11 cellular contexts compared by ENCODE assay signal in the genomic region with DNA sequence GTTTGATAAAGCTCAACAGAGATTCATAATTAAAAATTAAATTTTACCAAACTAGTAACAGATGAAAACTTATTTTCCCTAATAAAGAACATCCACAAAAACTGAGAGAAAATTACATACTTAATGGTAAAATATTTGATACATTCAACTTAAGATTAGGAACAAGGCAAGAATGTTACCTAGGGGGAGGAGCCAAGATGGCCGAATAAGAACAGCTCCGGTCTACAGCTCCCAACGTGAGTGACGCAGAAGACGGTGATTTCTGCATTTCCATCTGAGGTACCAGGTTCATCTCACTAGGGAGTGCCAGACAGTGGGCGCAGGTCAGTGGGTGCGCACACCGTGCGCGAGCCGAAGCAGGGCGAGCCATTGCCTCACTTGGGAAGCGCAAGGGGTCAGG. TPM values are rescaled to one million over a fixed set of nuclear protein-coding genes. Genes with fewer than 3 reads are reported as not detected.
A peak's percentile ranks its signal among the peaks of the same experiment; 100 is the strongest.
DNase-seq lines count a peak whose midpoint lies in the region; ATAC-seq, FAIRE-seq and TF ChIP-seq lines count a peak whose summit lies in the region.
"Not testable (repeated sequence)": the region's sequence is repeated elsewhere in the genome, so short reads cannot be mapped to it uniquely, and the experiment has no call there.
"Had no signal": no experiment of that assay in that cellular context is flagged by ENCODE, and none has a peak within 500 bp of the region (broad histone marks: within the 10 kb centered on the region; RNA-seq: fewer than 3 reads in every experiment).

No MANE protein-coding gene starts in this region.

- H2BK20ac ChIP-seq in H9 (ENCODE audit: low read depth, low read length, poor library complexity, severe bottlenecking); H1 (ENCODE audit: low read length): not testable (repeated sequence)

- H3K27me3 Mint-ChIP-seq in H9 (ENCODE audit: low read depth); naive B cell: not testable (repeated sequence)

- not testable (repeated sequence) for FAIRE-seq in H1 (lab: Jason Lieb, UNC)

- not testable (repeated sequence) for H2AK5ac ChIP-seq in H9 (ENCODE audit: insufficient read length, low read length); H1 (ENCODE audit: low read depth, low read length); trophoblast cell (ENCODE audit: low read length)

- not testable (repeated sequence) for H3K36me3 ChIP-seq in NT2/D1 (ENCODE audit: insufficient read depth, insufficient read length, low read length); H1 (ENCODE audit: control insufficient read depth in 2 of 4, insufficient read depth in 4 of 4, low read length in 3 of 4); iPS DF 6.9 (ENCODE audit: control insufficient read depth, insufficient read depth, low read length); trophoblast cell (ENCODE audit: control insufficient read depth in 1 of 2, insufficient read depth in 2 of 2, low read length in 2 of 2)

- H3K36me3 Mint-ChIP-seq in H9 (ENCODE audit: insufficient read depth in 1 of 3, low read depth in 3 of 3); naive B cell: not testable (repeated sequence)

- WGBS in H9 (ENCODE audit: extremely low coverage, insufficient read length, low lambda C conversion rate) = no CpG with 5 or more reads among the region's 13 CpGs
- WGBS in H1 (ENCODE audit: extremely low coverage in 1 of 2, insufficient coverage in 1 of 2, insufficient read length in 1 of 2, insufficient replicate concordance in 2 of 2, low coverage in 1 of 2, low lambda C conversion rate in 2 of 2, missing lambda C conversion rate in 1 of 2), 2 experiments = 59% methylated on average over 12 of the region's 13 CpGs; no CpG with 5 or more reads in 1 of the 2 experiments
- no CpG with 5 or more reads among the region's 13 CpGs for WGBS in iPS DF 6.9 (ENCODE audit: insufficient coverage, insufficient read length)
- WGBS in trophoblast cell (ENCODE audit: extremely low coverage, insufficient coverage, insufficient read length) = no CpG with 5 or more reads among the region's 13 CpGs

- ATAC-seq in naive B cell (ENCODE audit: low read depth in 2 of 2) = not testable (repeated sequence)

- peak; percentile 16 for DNase-seq in DMS53 treated with DMSO at 0.1 percent for 48 hours (lab: John Stamatoyannopoulos, UW; ENCODE audit: unreplicated experiment)
- DNase-seq in H9; NT2/D1 (ENCODE audit: low read depth, low spot score); H1 (ENCODE audit: low read depth in 1 of 2, low spot score in 2 of 2); iPS DF 6.9 (ENCODE audit: low read depth, low spot score): not testable (repeated sequence)
- DNase-seq in NCI-H1105 (lab: John Stamatoyannopoulos, UW) = peak; percentile 18
- DNase-seq in naive B cell = peak; percentile 9
- DNase-seq in trophoblast cell = peak; percentile 22 to 56

- H4K8ac ChIP-seq in H9 (replicated peaks; ENCODE audit: insufficient read length, low read depth, low read length); H1 (ENCODE audit: extremely low read depth, insufficient read depth, low read length); trophoblast cell (ENCODE audit: low read depth, low read length): not testable (repeated sequence)

- CTCF ChIA-PET in H1 (lab: Charles Lee; ENCODE audit: partially characterized antibody) = not testable (repeated sequence)

- POLR2A ChIA-PET in H1 (lab: Charles Lee; ENCODE audit: partially characterized antibody) = not testable (repeated sequence)

- not testable (repeated sequence) for H4K5ac ChIP-seq in H9 (ENCODE audit: insufficient read length, low read depth, low read length); H1 (ENCODE audit: insufficient read length, low read depth, low read length)

- H3K4me3 Mint-ChIP-seq in H9 (peak overlapping the region; percentile 79 to 81), naive B cell (peak overlapping the region in 2 of 8 donors; percentile 61 to 92)

- H3K9ac ChIP-seq in H9 (ENCODE audit: extremely low read depth, insufficient read length, low read length); NT2/D1 (ENCODE audit: insufficient read length, low read depth); trophoblast cell (ENCODE audit: low read length): not testable (repeated sequence)
- H3K9ac ChIP-seq in H1 (replicated peaks in 1 of 4; ENCODE audit: extremely low read depth in 1 of 4, low read depth in 3 of 4, low read length in 3 of 4) = peak overlapping the region in 1 of 4 experiments; percentile 5; a peak in 1 of 7 replicates

- not testable (repeated sequence) for TF ChIP-seq RAD21 in H1 (IDR thresholded peaks at IDR 0.05 in 1 of 2, conservative IDR thresholded peaks at IDR 0.05 in 1 of 2; ENCODE audit: low read depth in 2 of 2, low read length in 2 of 2)

- not testable (repeated sequence) for TF ChIP-seq EP300 in H1 (IDR thresholded peaks at IDR 0.05; ENCODE audit: borderline replicate concordance in 1 of 2, low read depth in 2 of 2, low read length in 2 of 2)

- H2BK15ac ChIP-seq in H9 (ENCODE audit: low read depth, low read length); H1 (ENCODE audit: low read length): not testable (repeated sequence)

- H3K23ac ChIP-seq in H9 (ENCODE audit: insufficient read length, low read depth, low read length); H1 (ENCODE audit: insufficient read length); trophoblast cell (ENCODE audit: low read length): not testable (repeated sequence)

- H3K23me2 ChIP-seq in H9 (ENCODE audit: insufficient read length, low read depth, low read length, poor library complexity, severe bottlenecking); H1 (ENCODE audit: low read depth, low read length): not testable (repeated sequence)

- H3K14ac ChIP-seq in H9 (ENCODE audit: insufficient read depth, low read length); H1 (ENCODE audit: insufficient read length); trophoblast cell (ENCODE audit: low read length): not testable (repeated sequence)

- H3K79me2 ChIP-seq in H9 (ENCODE audit: insufficient read depth, low read length); H1 (ENCODE audit: control insufficient read depth in 1 of 2, insufficient read depth in 2 of 2, low read length in 2 of 2); trophoblast cell (ENCODE audit: control insufficient read depth, insufficient read depth, low read length, poor library complexity): not testable (repeated sequence)

- not testable (repeated sequence) for H3K56ac ChIP-seq in H9 (ENCODE audit: insufficient read length, low read depth, low read length); H1 (replicated peaks; ENCODE audit: insufficient read length, low read depth, low read length)

- H4K91ac ChIP-seq in H9 (ENCODE audit: insufficient read length, low read depth, low read length); H1 (replicated peaks; ENCODE audit: insufficient read length, low read length); trophoblast cell (ENCODE audit: low read depth, low read length): not testable (repeated sequence)

- not testable (repeated sequence) for H2BK120ac ChIP-seq in H9 (ENCODE audit: low read depth, low read length, poor library complexity, severe bottlenecking); H1 (replicated peaks; ENCODE audit: low read depth, low read length); trophoblast cell (ENCODE audit: insufficient read depth, low read length, poor library complexity)

- not testable (repeated sequence) for TF ChIP-seq CTCF in H9 (conservative IDR thresholded peaks at IDR 0.05); H1 (IDR thresholded peaks at IDR 0.05; ENCODE audit: control extremely low read depth in 1 of 3, insufficient read depth in 1 of 3, low read depth in 1 of 3, low read length in 3 of 3)

- H2BK12ac ChIP-seq in H9 (ENCODE audit: insufficient read length, low read depth, low read length); H1 (ENCODE audit: low read depth, low read length); trophoblast cell (ENCODE audit: low read length): not testable (repeated sequence)

- not testable (repeated sequence) for H3K4me1 Mint-ChIP-seq in H9, naive B cell

- not testable (repeated sequence) for TF ChIP-seq POLR2A in H1 (IDR thresholded peaks at IDR 0.05; ENCODE audit: control extremely low read depth in 1 of 2, low read depth in 2 of 2, low read length in 2 of 2)

- H4K12ac ChIP-seq in trophoblast cell (ENCODE audit: low read depth, low read length) = not testable (repeated sequence)

- H3K27ac ChIP-seq in H9 (ENCODE audit: insufficient read length, low read depth, low read length); H1 (ENCODE audit: low read depth, low read length); iPS DF 6.9 (ENCODE audit: low read length); trophoblast cell (ENCODE audit: low read depth, low read length): not testable (repeated sequence)

- H3K4ac ChIP-seq in H9 (ENCODE audit: low read depth, low read length); H1 (replicated peaks; ENCODE audit: insufficient read length, low read depth, low read length); trophoblast cell (ENCODE audit: low read depth, low read length): not testable (repeated sequence)

- H3K18ac ChIP-seq in H9 (ENCODE audit: insufficient read length, low read depth, low read length); H1 (ENCODE audit: extremely low read depth, low read length); trophoblast cell (ENCODE audit: low read length): not testable (repeated sequence)

- peak overlapping the region; percentile 21 for H3K4me3 ChIP-seq in NT2/D1 (ENCODE audit: insufficient read length, low read depth)
- H3K4me3 ChIP-seq in H1 (ENCODE audit: extremely low read depth in 1 of 4, insufficient read depth in 2 of 4, low read depth in 3 of 4, low read length in 4 of 4) = peak overlapping the region in 3 of 4 experiments; percentile 12 to 51 (median 40); a peak in 5 of 8 replicates
- H3K4me3 ChIP-seq in iPS DF 6.9 (ENCODE audit: low read length) = peak overlapping the region; percentile 46; the same call in 1 of the 2 replicates
- not testable (repeated sequence) for H3K4me3 ChIP-seq in trophoblast cell (ENCODE audit: low read depth, low read length)

- not testable (repeated sequence) for H3K4me1 ChIP-seq in H9 (ENCODE audit: insufficient read depth, low read length); NT2/D1 (ENCODE audit: insufficient read depth, insufficient read length); H1 (replicated peaks in 1 of 4; ENCODE audit: control insufficient read depth in 3 of 4, insufficient read depth in 4 of 4, low read length in 3 of 4); iPS DF 6.9 (ENCODE audit: control insufficient read depth, insufficient read depth, low read length); trophoblast cell (ENCODE audit: control insufficient read depth in 1 of 2, insufficient read depth in 2 of 2, low read length in 2 of 2)

- H3K79me1 ChIP-seq in H9 (ENCODE audit: insufficient read depth, low read depth, low read length, poor library complexity, severe bottlenecking); H1 (ENCODE audit: low read depth, low read length); trophoblast cell (ENCODE audit: low read length): not testable (repeated sequence)

- H3K27me3 ChIP-seq in H9 (ENCODE audit: insufficient read depth, low read length); NT2/D1 (ENCODE audit: insufficient read depth, insufficient read length); H1 (replicated peaks in 1 of 4; ENCODE audit: control insufficient read depth in 3 of 4, extremely low read depth in 1 of 4, insufficient read depth in 3 of 4, low read length in 3 of 4); iPS DF 6.9 (ENCODE audit: control insufficient read depth, insufficient read depth, low read length); trophoblast cell (ENCODE audit: insufficient read depth, low read length): not testable (repeated sequence)

- not testable (repeated sequence) for H3K9me3 ChIP-seq in H9 (ENCODE audit: control insufficient read depth, low read depth, low read length); NT2/D1 (ENCODE audit: insufficient read depth, low read length); H1 (ENCODE audit: insufficient read depth in 2 of 2, low read depth in 1 of 2, low read length in 1 of 2); iPS DF 6.9 (ENCODE audit: control insufficient read depth, insufficient read depth, low read length); trophoblast cell (ENCODE audit: insufficient read depth, low read depth, low read length)

- H4K20me1 ChIP-seq in H9 (ENCODE audit: control insufficient read depth, insufficient read depth, insufficient read length); H1 (replicated peaks in 1 of 2; ENCODE audit: control insufficient read depth in 1 of 2, insufficient read depth in 2 of 2, low read length in 2 of 2): not testable (repeated sequence)

- not testable (repeated sequence) for H2AFZ ChIP-seq in H9 (ENCODE audit: low read length); H1 (ENCODE audit: low read length); trophoblast cell (ENCODE audit: insufficient read depth, low read length, poor library complexity)

- not testable (repeated sequence) for H3K9me3 Mint-ChIP-seq in H9
- H3K9me3 Mint-ChIP-seq in naive B cell = peaks cover 0 to 12% (median 3%) of the 10 kb centered on the region in 7 donors

- H3K4me2 ChIP-seq in H9 (ENCODE audit: insufficient read depth, insufficient read length, low read length); trophoblast cell (ENCODE audit: low read length): not testable (repeated sequence)
- H3K4me2 ChIP-seq in H1 (ENCODE audit: insufficient read depth in 1 of 2, low read depth in 2 of 2, low read length in 2 of 2) = peak overlapping the region in 1 of 2 experiments; percentile 50; a peak in 3 of 4 replicates

- H3T11ph ChIP-seq in H9 (ENCODE audit: low read length) = not testable (repeated sequence)

- peak overlapping the region in 2 of 3 experiments; percentile 59 to 93; a peak in 3 of 7 replicates for H3K27ac Mint-ChIP-seq in H9
- H3K27ac Mint-ChIP-seq in naive B cell = peak overlapping the region in 1 of 6 donors; percentile 94

- H2BK5ac ChIP-seq in H9 (ENCODE audit: insufficient read length, low read length); H1 (ENCODE audit: low read depth, low read length); trophoblast cell (ENCODE audit: low read depth, low read length, poor library complexity): not testable (repeated sequence)

RNA-seq across cellular contexts. Expression of a gene that starts 20.8 kb away (rescaled TPM):
- total RNA-seq in H9 (2021) = 0.13 TPM in 1 of 2 replicates, not detected in the other
- 0.13 TPM in 1 of 2 replicates, not detected in the other for total RNA-seq in H1 (2021; fragmentation: NEBNext Ultra II Directional; extraction: Animal tissue kit (Norgen Biotek cat#: 25700))
- polyA plus RNA-seq in H1 (2011; rRNA removed) (0.09 TPM in 1 of 2 replicates, not detected in the other), naive B cell (ENCODE audit: low read depth in 6 of 6) (not detected)
- 0.04 TPM for polyA plus RNA-seq in H1 (2011; cell fraction: cytosol; rRNA removed)
- 0.04 TPM for polyA plus RNA-seq in H1 (2011; cell fraction: nucleus; rRNA removed)
- 0.13 to 0.21 TPM in 2 of 4 replicates, not detected in the others for polyA plus RNA-seq in H1 (2012, experiment 1 of 2)
- not detected for polyA plus RNA-seq in H1 (2012, experiment 2 of 2)
- 0.16 TPM for polyA plus RNA-seq in H1 (2013, experiment 1 of 2)
- polyA plus RNA-seq in H1 (2013, experiment 2 of 2) = 0.33 TPM
- not detected in 2 replicates for polyA minus RNA-seq in H1 (2011; rRNA and poly(A)+ RNA removed)
- not detected for polyA minus RNA-seq in H1 (2011; cell fraction: cytosol; rRNA and poly(A)+ RNA removed)
- not detected for polyA minus RNA-seq in H1 (2011; cell fraction: nucleus; rRNA and poly(A)+ RNA removed)
- not detected in 2 replicates for polyA plus RNA-seq in trophoblast cell (2013)
- total RNA-seq: CD8-positive, alpha-beta memory T cell; SK-MEL-5 had no signal
- polyA plus RNA-seq: CD14-positive monocyte; CD8-positive, alpha-beta memory T cell had no signal
